ENCODE assay signal across 8 cellular contexts in the genomic region with DNA sequence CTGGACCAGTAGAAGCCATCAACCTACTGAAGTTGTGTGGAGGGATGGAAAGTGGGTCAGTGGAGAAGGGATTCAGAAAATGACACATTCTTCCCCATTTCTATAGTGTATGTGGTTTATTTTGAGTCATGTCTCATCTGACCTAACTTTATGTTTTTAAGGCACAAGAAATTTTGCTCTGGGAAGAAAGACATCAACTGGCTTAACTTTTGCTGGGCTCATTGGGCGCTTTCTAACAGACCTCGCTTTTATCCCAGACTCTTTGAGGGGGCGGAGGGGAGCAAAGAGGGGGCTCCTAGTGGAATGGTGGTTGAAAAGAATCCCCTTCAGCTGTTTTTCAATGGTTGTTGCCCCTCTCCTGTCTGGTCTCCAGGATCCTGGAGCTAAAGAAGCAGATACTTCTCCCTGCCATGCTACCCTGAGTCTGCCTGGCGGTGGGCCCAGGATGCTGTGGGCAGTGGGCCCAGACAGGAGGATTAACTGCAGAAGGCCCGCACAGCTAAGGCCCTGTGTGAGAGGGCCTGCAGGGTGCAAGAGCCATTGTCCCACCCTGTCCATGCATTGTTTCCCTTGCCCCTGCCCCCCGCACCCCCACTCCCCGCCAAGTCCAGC. TPM values are rescaled to one million over a fixed set of nuclear protein-coding genes. Genes with fewer than 3 reads are reported as not detected.
DNase-seq lines count a peak whose midpoint lies in the region; ATAC-seq and TF ChIP-seq lines count a peak whose summit lies in the region.

No MANE protein-coding gene starts in this region.

- H3K27ac ChIP-seq in dorsolateral prefrontal cortex = peak overlapping the region in 31 of 59 donors; percentile 3 to 71 (median 49)

- ATAC-seq in HG03469 (IDR thresholded peaks at IDR 0.05; ENCODE audit: unreplicated experiment) (no peak), GM19397 (IDR thresholded peaks at IDR 0.05; ENCODE audit: unreplicated experiment) (no peak)

- H3K4me3 ChIP-seq in dorsolateral prefrontal cortex = no peak overlapping the region

- intact Hi-C loops in dorsolateral prefrontal cortex (cut with DNase I) = no loop called here

- TF ChIP-seq CTCF in dorsolateral prefrontal cortex (IDR thresholded peaks at IDR 0.05 in 54 of 56, conservative IDR thresholded peaks at IDR 0.05 in 2 of 56; ENCODE audit: low read depth in 1 of 56, partially characterized antibody in 56 of 56) = no peak

- no peaks in the 10 kb centered on the region for H3K27me3 ChIP-seq in dorsolateral prefrontal cortex

- DNase-seq in D341Med (ENCODE audit: low spot score) (peak; percentile 64), NCI-H2029 treated with DMSO at 0.1 percent for 48 hours (lab: John Stamatoyannopoulos, UW) (peak; percentile 57), dorsolateral prefrontal cortex (peak in 6 of 10 donors; percentile 44 to 95 (median 70)), nucleus accumbens (lab: John Stamatoyannopoulos, UW) (peak in 40 of 56 donors; percentile 8 to 84 (median 38)), NCI-H774 (lab: John Stamatoyannopoulos, UW) (no peak), NCI-H2196 (lab: John Stamatoyannopoulos, UW; ENCODE audit: unreplicated experiment) (no peak)

RNA-seq across cellular contexts. Expression of a gene that starts 14.5 kb away (rescaled TPM):
- total RNA-seq in dorsolateral prefrontal cortex = 10 to 100 TPM; 10.1 to 52.4 (median 18.1) TPM

RNA-seq across cellular contexts. Expression of a gene that starts 31.4 kb away (rescaled TPM):
- total RNA-seq in dorsolateral prefrontal cortex = 10 to 100 TPM; 12.8 to 44.7 (median 24.4) TPM

RNA-seq across cellular contexts. Expression of a gene that starts 31.5 kb away (rescaled TPM):
- 10 to 100 TPM; 52.3 to 94.4 (median 70.3) TPM for total RNA-seq in dorsolateral prefrontal cortex

RNA-seq across cellular contexts. Expression of a gene that starts 53.5 kb away (rescaled TPM):
- total RNA-seq in dorsolateral prefrontal cortex = under 1 TPM in 41 of 120 experiments, not detected in 79; 0.06 to 0.38 (median 0.17) TPM

Comparison
In these comparisons a context has a peak if more than half of its experiments do, and no peak if none do; other contexts are left out.
1. DNase-seq: peak in D341Med (single experiment), NCI-H2029 treated with DMSO at 0.1 percent for 48 hours (single experiment), dorsolateral prefrontal cortex (6 of 10) and nucleus accumbens (40 of 56); none in NCI-H774 (single experiment) and NCI-H2196 (single experiment).